ENCODE assay signal across 23 cellular contexts in genomic region chr4:18480928-18481327, GRCh38.
A peak's percentile ranks its signal among the peaks of the same experiment; 100 is the strongest.
DNase-seq lines count a peak whose midpoint lies in the region; ATAC-seq and FAIRE-seq lines count a peak whose summit lies in the region.
"Had no signal": no experiment of that assay in that cellular context is flagged by ENCODE, and none has a peak within 500 bp of the region (broad histone marks: within the 10 kb centered on the region; RNA-seq: fewer than 3 reads in every experiment).

No MANE protein-coding gene starts in this region.

- intact Hi-C loops in activated naive CD4-positive, alpha-beta T cell treated with anti-CD3 and anti-CD28 coated beads for 36 hours (cut with micrococcal nuclease), result no loop called here

- no peaks in the 10 kb centered on the region for H3K4me1 Mint-ChIP-seq in activated naive CD4-positive, alpha-beta T cell treated with anti-CD3 and anti-CD28 coated beads for 36 hours (ENCODE audit: low read depth)
- H3K4me1 Mint-ChIP-seq: CD14-positive monocyte; CD8-positive, alpha-beta memory T cell; IgD-negative memory B cell had no signal

- DNase-seq in NCI-H1105 treated with DMSO at 0.1 percent for 48 hours (lab: John Stamatoyannopoulos, UW) (peak; percentile 36), NCI-H1105 (lab: John Stamatoyannopoulos, UW) (no peak), NCI-H748 treated with DMSO at 0.1 percent for 48 hours (lab: John Stamatoyannopoulos, UW) (peak; percentile 22), DMS 273 (lab: John Stamatoyannopoulos, UW; ENCODE audit: unreplicated experiment) (no peak)
- DNase-seq in activated naive CD4-positive, alpha-beta T cell treated with anti-CD3 and anti-CD28 coated beads for 36 hours, result no peak
- DNase-seq: BE2C; CD8-positive, alpha-beta memory T cell; HCEC 1CT; MM.1S; NCI-H1048; NCI-H1694; NCI-H2029 treated with DMSO at 0.1 percent for 48 hours; NCI-H446 treated with DMSO at 0.1 percent for 48 hours; PC-9; SJCRH30 had no signal

- no peak overlapping the region for H3K4me3 Mint-ChIP-seq in activated naive CD4-positive, alpha-beta T cell treated with anti-CD3 and anti-CD28 coated beads for 36 hours
- H3K4me3 Mint-ChIP-seq: CD14-positive monocyte; CD8-positive, alpha-beta memory T cell; IgD-negative memory B cell had no signal

- no peaks in the 10 kb centered on the region for H3K27me3 Mint-ChIP-seq in activated naive CD4-positive, alpha-beta T cell treated with anti-CD3 and anti-CD28 coated beads for 36 hours (ENCODE audit: low read depth)

- CTCF ChIA-PET in activated naive CD4-positive, alpha-beta T cell treated with anti-CD3 and anti-CD28 coated beads for 36 hours (lab: Charles Lee), result interaction anchor here (0.6 kb wide), 1 partner anchor 137 kb away, joined by 4 read pairs; no protein-coding TSS in a partner anchor

- no peak for ATAC-seq in GM18858 (IDR thresholded peaks at IDR 0.05; ENCODE audit: unreplicated experiment)
- ATAC-seq: Right ventricle myocardium inferior, SK-N-SH treated with all-trans-retinoic acid at 6 μM for 48 hours had no signal

- H3K27ac Mint-ChIP-seq in activated naive CD4-positive, alpha-beta T cell treated with anti-CD3 and anti-CD28 coated beads for 36 hours, result no peak overlapping the region
- H3K27ac Mint-ChIP-seq: CD14-positive monocyte; CD8-positive, alpha-beta memory T cell; IgD-negative memory B cell had no signal

- peaks cover 13% of the 10 kb centered on the region for H3K9me3 Mint-ChIP-seq in activated naive CD4-positive, alpha-beta T cell treated with anti-CD3 and anti-CD28 coated beads for 36 hours

- no peaks in the 10 kb centered on the region for H3K36me3 Mint-ChIP-seq in activated naive CD4-positive, alpha-beta T cell treated with anti-CD3 and anti-CD28 coated beads for 36 hours (ENCODE audit: low read depth)
- H3K36me3 Mint-ChIP-seq: CD14-positive monocyte, IgD-negative memory B cell had no signal

- peak; percentile 99 for FAIRE-seq in islet of Langerhans (lab: Jason Lieb, UNC)
- FAIRE-seq: G401.6, H1 had no signal

Comparison
In these comparisons a context has a peak if more than half of its experiments do, and no peak if none do; other contexts are left out.
1. DNase-seq: peak in NCI-H1105 treated with DMSO at 0.1 percent for 48 hours (single experiment) and NCI-H748 treated with DMSO at 0.1 percent for 48 hours (single experiment); none in NCI-H1105 (single experiment), DMS 273 (single experiment) and activated naive CD4-positive, alpha-beta T cell treated with anti-CD3 and anti-CD28 coated beads for 36 hours (single experiment).